ENCODE assay signal across 1 cellular context in genomic region chr2:160666019-160666676, GRCh38.
TF ChIP-seq lines count a peak whose summit lies in the region.

No MANE protein-coding gene starts in this region.

TF ChIP-seq in HEK293, 187 proteins besides CTCF, POLR2A, EP300 and RAD21 (continued from another document):
- TF ChIP-seq PRDM6 (tag by site-specific recombination; IDR thresholded peaks at IDR 0.05) (peak; percentile 95), ZNF623 (tag by site-specific recombination; IDR thresholded peaks at IDR 0.05) (no peak), ZNF585B (tag by site-specific recombination; IDR thresholded peaks at IDR 0.05) (no peak), ZNF660 (tag by site-specific recombination; IDR thresholded peaks at IDR 0.05) (0 out of 2 replicates have a peak, but pooled peaks have one; percentile 20), ZNF174 (tag by site-specific recombination; IDR thresholded peaks at IDR 0.05) (no peak), WT1 (tag by site-specific recombination; IDR thresholded peaks at IDR 0.05) (peak; percentile 71), ZBTB1 (tag by site-specific recombination; IDR thresholded peaks at IDR 0.05) (0 out of 2 replicates have a peak, but pooled peaks have one; percentile 43), GLI4 (tag by site-specific recombination; IDR thresholded peaks at IDR 0.05) (no peak), ZEB2 (tag by site-specific recombination; IDR thresholded peaks at IDR 0.05) (peak; percentile 73), ZNF776 (tag by site-specific recombination; IDR thresholded peaks at IDR 0.05; ENCODE audit: borderline replicate concordance) (no peak), ZNF549 (tag by site-specific recombination; IDR thresholded peaks at IDR 0.05) (no peak), INSM2 (tag by site-specific recombination; IDR thresholded peaks at IDR 0.05) (peak; percentile 68), ZNF366 (tag by site-specific recombination; conservative IDR thresholded peaks at IDR 0.05) (peak; percentile 64), ZBTB10 (tag by site-specific recombination; IDR thresholded peaks at IDR 0.05) (no peak), ZNF23 (tag by site-specific recombination; IDR thresholded peaks at IDR 0.05; ENCODE audit: borderline replicate concordance) (no peak), ZNF555 (tag by site-specific recombination; conservative IDR thresholded peaks at IDR 0.05) (no peak), ZNF792 (tag by site-specific recombination; IDR thresholded peaks at IDR 0.05) (no peak), ZNF629 (tag by site-specific recombination; IDR thresholded peaks at IDR 0.05) (peak; percentile 74), ZNF514 (tag by site-specific recombination; IDR thresholded peaks at IDR 0.05) (no peak), ZNF560 (tag by site-specific recombination; IDR thresholded peaks at IDR 0.05; ENCODE audit: borderline replicate concordance) (no peak), FEZF1 (tag by site-specific recombination; IDR thresholded peaks at IDR 0.05) (0 out of 2 replicates have a peak, but pooled peaks have one; percentile 15), ZNF529 (tag by site-specific recombination; IDR thresholded peaks at IDR 0.05; ENCODE audit: insufficient replicate concordance) (no peak)
- TF ChIP-seq, protein P1, sequence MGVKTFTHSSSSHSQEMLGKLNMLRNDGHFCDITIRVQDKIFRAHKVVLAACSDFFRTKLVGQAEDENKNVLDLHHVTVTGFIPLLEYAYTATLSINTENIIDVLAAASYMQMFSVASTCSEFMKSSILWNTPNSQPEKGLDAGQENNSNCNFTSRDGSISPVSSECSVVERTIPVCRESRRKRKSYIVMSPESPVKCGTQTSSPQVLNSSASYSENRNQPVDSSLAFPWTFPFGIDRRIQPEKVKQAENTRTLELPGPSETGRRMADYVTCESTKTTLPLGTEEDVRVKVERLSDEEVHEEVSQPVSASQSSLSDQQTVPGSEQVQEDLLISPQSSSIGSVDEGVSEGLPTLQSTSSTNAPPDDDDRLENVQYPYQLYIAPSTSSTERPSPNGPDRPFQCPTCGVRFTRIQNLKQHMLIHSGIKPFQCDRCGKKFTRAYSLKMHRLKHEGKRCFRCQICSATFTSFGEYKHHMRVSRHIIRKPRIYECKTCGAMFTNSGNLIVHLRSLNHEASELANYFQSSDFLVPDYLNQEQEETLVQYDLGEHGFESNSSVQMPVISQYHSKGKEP (tag by site-specific recombination; IDR thresholded peaks at IDR 0.05), result peak; percentile 55
TF ChIP-seq in HEK293: peak in this region for 26.
